ENCODE assay signal across 1 cellular context in the genomic region with DNA sequence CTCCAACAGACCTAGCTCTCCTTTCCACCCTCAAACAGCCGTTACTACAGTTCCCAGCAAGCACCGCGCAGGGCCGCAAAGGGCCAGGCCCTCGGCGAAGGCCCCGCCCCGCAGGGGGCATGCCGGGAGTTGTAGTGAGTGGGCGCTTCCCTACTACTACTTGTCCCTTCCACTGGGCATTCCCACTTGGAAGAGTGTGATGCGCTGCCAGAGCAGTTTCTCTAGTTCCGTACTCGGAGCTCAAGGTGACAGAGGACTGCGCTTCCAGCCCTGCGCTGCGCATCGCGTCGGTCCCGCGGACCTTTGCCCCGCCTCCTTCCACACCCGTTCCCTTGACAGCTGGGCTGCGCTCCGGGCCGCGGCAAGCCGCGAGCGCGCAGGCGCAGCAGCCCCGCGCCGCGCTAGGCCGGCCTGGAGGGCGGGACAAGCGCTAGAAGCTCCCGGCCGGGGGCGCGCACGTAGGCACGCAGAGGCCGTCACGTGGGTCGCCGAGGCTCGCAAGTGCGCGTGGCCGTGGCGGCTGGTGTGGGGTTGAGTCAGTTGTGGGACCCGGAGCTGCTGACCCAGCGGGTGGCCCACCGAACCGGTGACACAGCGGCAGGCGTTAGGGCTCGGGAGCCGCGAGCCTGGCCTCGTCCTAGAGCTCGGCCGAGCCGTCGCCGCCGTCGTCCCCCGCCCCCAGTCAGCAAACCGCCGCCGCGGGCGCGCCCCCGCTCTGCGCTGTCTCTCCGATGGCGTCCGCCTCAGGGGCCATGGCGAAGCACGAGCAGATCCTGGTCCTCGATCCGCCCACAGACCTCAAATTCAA.
A peak's percentile ranks its signal among the peaks of the same experiment; 100 is the strongest.
TF ChIP-seq lines count a peak whose summit lies in the region.

A gene with protein sequence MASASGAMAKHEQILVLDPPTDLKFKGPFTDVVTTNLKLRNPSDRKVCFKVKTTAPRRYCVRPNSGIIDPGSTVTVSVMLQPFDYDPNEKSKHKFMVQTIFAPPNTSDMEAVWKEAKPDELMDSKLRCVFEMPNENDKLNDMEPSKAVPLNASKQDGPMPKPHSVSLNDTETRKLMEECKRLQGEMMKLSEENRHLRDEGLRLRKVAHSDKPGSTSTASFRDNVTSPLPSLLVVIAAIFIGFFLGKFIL (plus strand): TSS at position 491 of the 808 bp plus-strand sequence. CDS start 241 bp downstream, at position 732.

TF ChIP-seq in K562, 482 proteins besides CTCF, POLR2A, EP300 and RAD21 (continued from another document and continues in another):
- TF ChIP-seq HNRNPK (IDR thresholded peaks at IDR 0.05; ENCODE audit: low read depth, low read length, poor library complexity, severe bottlenecking) (peak; percentile 33), ZBTB1 (CRISPR knock-in tag; IDR thresholded peaks at IDR 0.05; ENCODE audit: borderline replicate concordance, low read depth) (no peak; the same call in 1 of the 2 replicates), GATAD2A (IDR thresholded peaks at IDR 0.05) (no peak), ZFX (CRISPR knock-in tag; IDR thresholded peaks at IDR 0.05) (peak; percentile 80), PHB2 (IDR thresholded peaks at IDR 0.05; ENCODE audit: low read depth) (no peak), CBX3 (IDR thresholded peaks at IDR 0.05; ENCODE audit: borderline replicate concordance in 1 of 2, low read length in 2 of 2) (peak in 1 of 2 experiments; percentile 51; a peak in 1 of 3 replicates), JUND (IDR thresholded peaks at IDR 0.05; ENCODE audit: borderline replicate concordance, low read depth, low read length) (peak; percentile 62), JUND (tag; IDR thresholded peaks at IDR 0.05; ENCODE audit: borderline replicate concordance, low read depth, low read length) (peak; percentile 46; the same call in 2 of the 3 replicates), TEAD1 (CRISPR knock-in tag; IDR thresholded peaks at IDR 0.05) (peak; percentile 81 to 95), MAFF (IDR thresholded peaks at IDR 0.05; ENCODE audit: low read length) (no peak), C11orf30 (IDR thresholded peaks at IDR 0.05; ENCODE audit: low read depth) (no peak), SMAD1 (IDR thresholded peaks at IDR 0.05; ENCODE audit: low read depth, low read length, partially characterized antibody) (peak; percentile 89), TRIM24 (IDR thresholded peaks at IDR 0.05) (peak in 1 of 2 experiments; percentile 8; a peak in 1 of 4 replicates), CSDE1 (IDR thresholded peaks at IDR 0.05) (no peak), BCL6 (CRISPR knock-in tag; IDR thresholded peaks at IDR 0.05) (no peak), TAF9B (IDR thresholded peaks at IDR 0.05; ENCODE audit: partially characterized antibody) (no peak), IRF2 (CRISPR knock-in tag; IDR thresholded peaks at IDR 0.05) (no peak; the same call in 1 of the 2 replicates), TCFL5 (CRISPR knock-in tag; conservative IDR thresholded peaks at IDR 0.05) (no peak), TBP (optimal IDR thresholded peaks at IDR 0.05; ENCODE audit: low read depth, low read length) (peak; percentile 87), SUPT5H (IDR thresholded peaks at IDR 0.05) (peak; percentile 94), PRPF4 (IDR thresholded peaks at IDR 0.05; ENCODE audit: insufficient read depth, low read depth, low read length, poor library complexity, severe bottlenecking) (peak; percentile 52), ZNF324 (CRISPR knock-in tag; IDR thresholded peaks at IDR 0.05) (no peak), SMAD2 (IDR thresholded peaks at IDR 0.05; ENCODE audit: low read depth, low read length) (no peak), ZSCAN32 (CRISPR knock-in tag; IDR thresholded peaks at IDR 0.05) (peak; percentile 85), MCM2 (IDR thresholded peaks at IDR 0.05; ENCODE audit: low read depth) (no peak), POLR2AphosphoS2 (IDR thresholded peaks at IDR 0.05; ENCODE audit: low read length) (peak; percentile 91; the same call in 1 of the 2 replicates), ZNF75A (CRISPR knock-in tag; IDR thresholded peaks at IDR 0.05) (no peak), EGR1 (conservative IDR thresholded peaks at IDR 0.05) (no peak), SLC30A9 (CRISPR knock-in tag; IDR thresholded peaks at IDR 0.05) (no peak), DMBX1 (CRISPR knock-in tag; IDR thresholded peaks at IDR 0.05; ENCODE audit: borderline replicate concordance) (peak; percentile 49; the same call in 1 of the 2 replicates), RNF2 (IDR thresholded peaks at IDR 0.05) (peak; percentile 78), MAFK (IDR thresholded peaks at IDR 0.05; ENCODE audit: low read length) (peak; percentile 38; the same call in 1 of the 2 replicates), FOXP1 (CRISPR knock-in tag; IDR thresholded peaks at IDR 0.05) (no peak; the same call in 1 of the 2 replicates), STAT5A (IDR thresholded peaks at IDR 0.05; ENCODE audit: borderline replicate concordance, low read length) (no peak; the same call in 1 of the 2 replicates), FOXK1 (CRISPR knock-in tag; IDR thresholded peaks at IDR 0.05; ENCODE audit: borderline replicate concordance) (no peak), HDAC8 (tag; IDR thresholded peaks at IDR 0.05) (peak; percentile 24; the same call in 1 of the 2 replicates), PML (IDR thresholded peaks at IDR 0.05; ENCODE audit: low read length) (peak; percentile 83; the same call in 1 of the 2 replicates), ZNF699 (CRISPR knock-in tag; IDR thresholded peaks at IDR 0.05; ENCODE audit: insufficient replicate concordance) (no peak), ZNF436 (CRISPR knock-in tag; IDR thresholded peaks at IDR 0.05) (no peak), NFE2L1 (tag; IDR thresholded peaks at IDR 0.05; ENCODE audit: borderline replicate concordance, low read depth) (no peak), SRSF3 (IDR thresholded peaks at IDR 0.05; ENCODE audit: insufficient read depth, low read length) (0 out of 2 replicates have a peak, but pooled peaks have one; percentile 50), CTBP1 (IDR thresholded peaks at IDR 0.05; ENCODE audit: borderline replicate concordance) (peak; percentile 91), CHD1 (IDR thresholded peaks at IDR 0.05; ENCODE audit: low read length) (peak; percentile 78), KDM2B (CRISPR knock-in tag; IDR thresholded peaks at IDR 0.05) (peak; percentile 59; the same call in 1 of the 2 replicates), ZEB2 (IDR thresholded peaks at IDR 0.05) (no peak), ZNF224 (CRISPR knock-in tag; IDR thresholded peaks at IDR 0.05) (no peak), ZKSCAN1 (IDR thresholded peaks at IDR 0.05; ENCODE audit: low read depth, low read length) (no peak), SNRNP70 (optimal IDR thresholded peaks at IDR 0.05; ENCODE audit: low read depth, low read length) (no peak), ATF7 (IDR thresholded peaks at IDR 0.05) (peak; percentile 90), MXI1 (IDR thresholded peaks at IDR 0.05; ENCODE audit: low read depth, low read length) (peak; percentile 60)
- TF ChIP-seq, protein P1, sequence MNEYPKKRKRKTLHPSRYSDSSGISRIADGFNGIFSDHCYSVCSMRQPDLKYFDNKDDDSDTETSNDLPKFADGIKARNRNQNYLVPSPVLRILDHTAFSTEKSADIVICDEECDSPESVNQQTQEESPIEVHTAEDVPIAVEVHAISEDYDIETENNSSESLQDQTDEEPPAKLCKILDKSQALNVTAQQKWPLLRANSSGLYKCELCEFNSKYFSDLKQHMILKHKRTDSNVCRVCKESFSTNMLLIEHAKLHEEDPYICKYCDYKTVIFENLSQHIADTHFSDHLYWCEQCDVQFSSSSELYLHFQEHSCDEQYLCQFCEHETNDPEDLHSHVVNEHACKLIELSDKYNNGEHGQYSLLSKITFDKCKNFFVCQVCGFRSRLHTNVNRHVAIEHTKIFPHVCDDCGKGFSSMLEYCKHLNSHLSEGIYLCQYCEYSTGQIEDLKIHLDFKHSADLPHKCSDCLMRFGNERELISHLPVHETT (CRISPR knock-in tag; conservative IDR thresholded peaks at IDR 0.05 in 1 of 2, IDR thresholded peaks at IDR 0.05 in 1 of 2) = peak in 1 of 2 experiments; percentile 86; a peak in 1 of 4 replicates
- TF ChIP-seq, protein P2, sequence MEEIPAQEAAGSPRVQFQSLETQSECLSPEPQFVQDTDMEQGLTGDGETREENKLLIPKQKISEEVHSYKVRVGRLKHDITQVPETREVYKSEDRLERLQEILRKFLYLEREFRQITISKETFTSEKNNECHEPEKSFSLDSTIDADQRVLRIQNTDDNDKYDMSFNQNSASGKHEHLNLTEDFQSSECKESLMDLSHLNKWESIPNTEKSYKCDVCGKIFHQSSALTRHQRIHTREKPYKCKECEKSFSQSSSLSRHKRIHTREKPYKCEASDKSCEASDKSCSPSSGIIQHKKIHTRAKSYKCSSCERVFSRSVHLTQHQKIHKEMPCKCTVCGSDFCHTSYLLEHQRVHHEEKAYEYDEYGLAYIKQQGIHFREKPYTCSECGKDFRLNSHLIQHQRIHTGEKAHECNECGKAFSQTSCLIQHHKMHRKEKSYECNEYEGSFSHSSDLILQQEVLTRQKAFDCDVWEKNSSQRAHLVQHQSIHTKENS (CRISPR knock-in tag; IDR thresholded peaks at IDR 0.05) = no peak
- TF ChIP-seq, protein P3, sequence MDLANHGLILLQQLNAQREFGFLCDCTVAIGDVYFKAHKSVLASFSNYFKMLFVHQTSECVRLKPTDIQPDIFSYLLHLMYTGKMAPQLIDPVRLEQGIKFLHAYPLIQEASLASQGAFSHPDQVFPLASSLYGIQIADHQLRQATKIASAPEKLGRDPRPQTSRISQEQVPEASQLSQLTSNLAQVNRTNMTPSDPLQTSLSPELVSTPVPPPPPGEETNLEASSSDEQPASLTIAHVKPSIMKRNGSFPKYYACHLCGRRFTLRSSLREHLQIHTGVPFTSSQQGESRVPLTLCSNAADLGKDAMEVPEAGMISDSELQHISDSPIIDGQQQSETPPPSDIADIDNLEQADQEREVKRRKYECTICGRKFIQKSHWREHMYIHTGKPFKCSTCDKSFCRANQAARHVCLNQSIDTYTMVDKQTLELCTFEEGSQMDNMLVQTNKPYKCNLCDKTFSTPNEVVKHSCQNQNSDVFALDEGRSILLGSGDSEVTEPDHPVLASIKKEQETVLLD (IDR thresholded peaks at IDR 0.05) = peak; percentile 84
- TF ChIP-seq, protein P4, sequence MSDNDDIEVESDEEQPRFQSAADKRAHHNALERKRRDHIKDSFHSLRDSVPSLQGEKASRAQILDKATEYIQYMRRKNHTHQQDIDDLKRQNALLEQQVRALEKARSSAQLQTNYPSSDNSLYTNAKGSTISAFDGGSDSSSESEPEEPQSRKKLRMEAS (CRISPR knock-in tag; IDR thresholded peaks at IDR 0.05) = peak; percentile 90
- TF ChIP-seq, protein P5, sequence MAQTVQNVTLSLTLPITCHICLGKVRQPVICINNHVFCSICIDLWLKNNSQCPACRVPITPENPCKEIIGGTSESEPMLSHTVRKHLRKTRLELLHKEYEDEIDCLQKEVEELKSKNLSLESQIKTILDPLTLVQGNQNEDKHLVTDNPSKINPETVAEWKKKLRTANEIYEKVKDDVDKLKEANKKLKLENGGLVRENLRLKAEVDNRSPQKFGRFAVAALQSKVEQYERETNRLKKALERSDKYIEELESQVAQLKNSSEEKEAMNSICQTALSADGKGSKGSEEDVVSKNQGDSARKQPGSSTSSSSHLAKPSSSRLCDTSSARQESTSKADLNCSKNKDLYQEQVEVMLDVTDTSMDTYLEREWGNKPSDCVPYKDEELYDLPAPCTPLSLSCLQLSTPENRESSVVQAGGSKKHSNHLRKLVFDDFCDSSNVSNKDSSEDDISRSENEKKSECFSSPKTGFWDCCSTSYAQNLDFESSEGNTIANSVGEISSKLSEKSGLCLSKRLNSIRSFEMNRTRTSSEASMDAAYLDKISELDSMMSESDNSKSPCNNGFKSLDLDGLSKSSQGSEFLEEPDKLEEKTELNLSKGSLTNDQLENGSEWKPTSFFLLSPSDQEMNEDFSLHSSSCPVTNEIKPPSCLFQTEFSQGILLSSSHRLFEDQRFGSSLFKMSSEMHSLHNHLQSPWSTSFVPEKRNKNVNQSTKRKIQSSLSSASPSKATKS (CRISPR knock-in tag; IDR thresholded peaks at IDR 0.05) = no peak
- TF ChIP-seq, protein P6, sequence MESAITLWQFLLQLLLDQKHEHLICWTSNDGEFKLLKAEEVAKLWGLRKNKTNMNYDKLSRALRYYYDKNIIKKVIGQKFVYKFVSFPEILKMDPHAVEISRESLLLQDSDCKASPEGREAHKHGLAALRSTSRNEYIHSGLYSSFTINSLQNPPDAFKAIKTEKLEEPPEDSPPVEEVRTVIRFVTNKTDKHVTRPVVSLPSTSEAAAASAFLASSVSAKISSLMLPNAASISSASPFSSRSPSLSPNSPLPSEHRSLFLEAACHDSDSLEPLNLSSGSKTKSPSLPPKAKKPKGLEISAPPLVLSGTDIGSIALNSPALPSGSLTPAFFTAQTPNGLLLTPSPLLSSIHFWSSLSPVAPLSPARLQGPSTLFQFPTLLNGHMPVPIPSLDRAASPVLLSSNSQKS (CRISPR knock-in tag; IDR thresholded peaks at IDR 0.05) = no peak
- TF ChIP-seq, protein P7, sequence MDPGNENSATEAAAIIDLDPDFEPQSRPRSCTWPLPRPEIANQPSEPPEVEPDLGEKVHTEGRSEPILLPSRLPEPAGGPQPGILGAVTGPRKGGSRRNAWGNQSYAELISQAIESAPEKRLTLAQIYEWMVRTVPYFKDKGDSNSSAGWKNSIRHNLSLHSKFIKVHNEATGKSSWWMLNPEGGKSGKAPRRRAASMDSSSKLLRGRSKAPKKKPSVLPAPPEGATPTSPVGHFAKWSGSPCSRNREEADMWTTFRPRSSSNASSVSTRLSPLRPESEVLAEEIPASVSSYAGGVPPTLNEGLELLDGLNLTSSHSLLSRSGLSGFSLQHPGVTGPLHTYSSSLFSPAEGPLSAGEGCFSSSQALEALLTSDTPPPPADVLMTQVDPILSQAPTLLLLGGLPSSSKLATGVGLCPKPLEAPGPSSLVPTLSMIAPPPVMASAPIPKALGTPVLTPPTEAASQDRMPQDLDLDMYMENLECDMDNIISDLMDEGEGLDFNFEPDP (CRISPR knock-in tag; IDR thresholded peaks at IDR 0.05) = peak; percentile 71; the same call in 1 of the 2 replicates
- TF ChIP-seq, protein P8, sequence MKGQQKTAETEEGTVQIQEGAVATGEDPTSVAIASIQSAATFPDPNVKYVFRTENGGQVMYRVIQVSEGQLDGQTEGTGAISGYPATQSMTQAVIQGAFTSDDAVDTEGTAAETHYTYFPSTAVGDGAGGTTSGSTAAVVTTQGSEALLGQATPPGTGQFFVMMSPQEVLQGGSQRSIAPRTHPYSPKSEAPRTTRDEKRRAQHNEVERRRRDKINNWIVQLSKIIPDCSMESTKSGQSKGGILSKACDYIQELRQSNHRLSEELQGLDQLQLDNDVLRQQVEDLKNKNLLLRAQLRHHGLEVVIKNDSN (CRISPR knock-in tag; IDR thresholded peaks at IDR 0.05) = peak; percentile 97
- TF ChIP-seq, protein P9, sequence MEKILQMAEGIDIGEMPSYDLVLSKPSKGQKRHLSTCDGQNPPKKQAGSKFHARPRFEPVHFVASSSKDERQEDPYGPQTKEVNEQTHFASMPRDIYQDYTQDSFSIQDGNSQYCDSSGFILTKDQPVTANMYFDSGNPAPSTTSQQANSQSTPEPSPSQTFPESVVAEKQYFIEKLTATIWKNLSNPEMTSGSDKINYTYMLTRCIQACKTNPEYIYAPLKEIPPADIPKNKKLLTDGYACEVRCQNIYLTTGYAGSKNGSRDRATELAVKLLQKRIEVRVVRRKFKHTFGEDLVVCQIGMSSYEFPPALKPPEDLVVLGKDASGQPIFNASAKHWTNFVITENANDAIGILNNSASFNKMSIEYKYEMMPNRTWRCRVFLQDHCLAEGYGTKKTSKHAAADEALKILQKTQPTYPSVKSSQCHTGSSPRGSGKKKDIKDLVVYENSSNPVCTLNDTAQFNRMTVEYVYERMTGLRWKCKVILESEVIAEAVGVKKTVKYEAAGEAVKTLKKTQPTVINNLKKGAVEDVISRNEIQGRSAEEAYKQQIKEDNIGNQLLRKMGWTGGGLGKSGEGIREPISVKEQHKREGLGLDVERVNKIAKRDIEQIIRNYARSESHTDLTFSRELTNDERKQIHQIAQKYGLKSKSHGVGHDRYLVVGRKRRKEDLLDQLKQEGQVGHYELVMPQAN (IDR thresholded peaks at IDR 0.05; ENCODE audit: borderline replicate concordance) = 0 out of 2 replicates have a peak, but pooled peaks have one; percentile 2
